ENCODE assay signal across 1 cellular context in the genomic region with DNA sequence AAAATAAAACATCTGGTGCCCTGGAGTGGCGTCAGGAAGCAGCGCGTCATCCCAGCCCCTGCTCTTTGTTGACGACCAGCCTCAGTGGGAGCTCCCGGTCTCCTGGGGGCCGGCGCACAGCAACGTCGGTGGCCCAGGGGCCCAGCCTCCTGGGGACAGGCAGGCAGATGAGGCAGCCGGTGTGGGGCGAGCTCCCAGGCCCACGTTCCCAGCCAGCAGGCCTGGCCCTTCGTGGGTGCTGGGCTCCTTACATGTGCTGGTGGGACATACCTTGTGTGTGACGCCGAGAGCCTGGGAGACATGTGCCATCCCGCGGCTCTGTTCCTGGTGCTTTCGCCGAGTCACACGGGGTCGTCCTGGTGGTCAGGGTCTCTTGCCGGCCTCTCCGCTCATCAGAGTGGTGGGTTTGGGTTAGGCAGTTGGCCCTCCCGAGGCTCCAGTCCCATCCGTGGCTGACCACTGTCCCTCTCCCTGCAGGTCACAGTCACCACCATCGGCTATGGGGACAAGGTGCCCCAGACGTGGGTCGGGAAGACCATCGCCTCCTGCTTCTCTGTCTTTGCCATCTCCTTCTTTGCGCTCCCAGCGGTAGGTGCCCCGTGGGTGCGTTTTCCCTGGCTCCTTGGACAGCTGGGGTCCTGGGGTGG.
TF ChIP-seq lines count a peak whose summit lies in the region.

No MANE protein-coding gene starts in this region.

TF ChIP-seq in WTC11, 78 proteins besides CTCF, POLR2A, EP300 and RAD21 (continued from another document):
- TF ChIP-seq RELA (CRISPR knock-in tag; IDR thresholded peaks at IDR 0.05; ENCODE audit: borderline replicate concordance) = no peak
- no peak for TF ChIP-seq JAZF1 (CRISPR knock-in tag; IDR thresholded peaks at IDR 0.05)
- TF ChIP-seq EMX1 (CRISPR knock-in tag; IDR thresholded peaks at IDR 0.05) = no peak
- no peak for TF ChIP-seq E2F4 (CRISPR knock-in tag; IDR thresholded peaks at IDR 0.05; ENCODE audit: borderline replicate concordance, low read depth)
